ENCODE assay signal across 9 cellular contexts in genomic region chr17:27245230-27245696, GRCh38. TPM values are rescaled to one million over a fixed set of nuclear protein-coding genes. Genes with fewer than 3 reads are reported as not detected.
DNase-seq lines count a peak whose midpoint lies in the region; ATAC-seq and TF ChIP-seq lines count a peak whose summit lies in the region.
"Had no signal": no experiment of that assay in that cellular context is flagged by ENCODE, and none has a peak within 500 bp of the region (broad histone marks: within the 10 kb centered on the region; RNA-seq: fewer than 3 reads in every experiment).

No MANE protein-coding gene starts in this region.

- no peak overlapping the region for H3K9ac ChIP-seq in fibroblast of lung (ENCODE audit: insufficient read depth, low read length)
- peak overlapping the region; percentile 34 to 82 (median 66) for H3K9ac ChIP-seq in subcutaneous abdominal adipose tissue (ENCODE audit: low read length in 5 of 5)

- H3K27me3 ChIP-seq in Caco-2 (replicated peaks; ENCODE audit: control insufficient read depth, insufficient read depth, low read length) (no peaks in the 10 kb centered on the region), fibroblast of lung (ENCODE audit: control insufficient read depth, insufficient read depth, low read length) (no peaks in the 10 kb centered on the region), subcutaneous abdominal adipose tissue (ENCODE audit: control insufficient read depth in 5 of 5, insufficient read depth in 4 of 5, low read length in 5 of 5) (no peaks in the 10 kb centered on the region)

- TF ChIP-seq CTCF in Caco-2 (IDR thresholded peaks at IDR 0.05; ENCODE audit: insufficient read depth in 1 of 2, low read depth in 1 of 2, low read length in 1 of 2, severe bottlenecking in 1 of 2, unreplicated experiment in 1 of 2) (peak; percentile 75 to 89), fibroblast of lung (conservative IDR thresholded peaks at IDR 0.05 in 1 of 2, IDR thresholded peaks at IDR 0.05 in 1 of 2; ENCODE audit: low read depth in 1 of 2, low read length in 2 of 2) (peak; percentile 62 to 78)

- DNase-seq in Caco-2 (peak; percentile 90), NCI-H82 treated with DMSO at 0.1 percent for 48 hours (lab: John Stamatoyannopoulos, UW; ENCODE audit: unreplicated experiment) (peak; percentile 68), activated T-cell treated with anti-CD3 and anti-CD28 coated beads for 24 hours (ENCODE audit: low read depth) (peak; percentile 7), fibroblast of lung (ENCODE audit: low read depth in 2 of 2) (peak; percentile 80 to 97)
- no peak for DNase-seq in natural killer cell treated with Interleukin-12 subunit alpha and Interleukin-12 subunit beta and Interleukin-15 and Interleukin-18, amount 100 ng/mL, for 72 hours (ENCODE audit: low spot score)

- H3K27ac ChIP-seq in fibroblast of lung (ENCODE audit: insufficient read depth, low read length) (peak overlapping the region; percentile 88), subcutaneous abdominal adipose tissue (ENCODE audit: low read depth, low read length) (peak overlapping the region; percentile 94)

- peaks cover 14% of the 10 kb centered on the region for H3K36me3 Mint-ChIP-seq in Caco-2 (ENCODE audit: insufficient read depth, unreplicated experiment)
- no peaks in the 10 kb centered on the region for H3K36me3 Mint-ChIP-seq in natural killer cell treated with Interleukin-12 subunit alpha and Interleukin-12 subunit beta and Interleukin-15 and Interleukin-18, amount 100 ng/mL, for 72 hours
- H3K36me3 Mint-ChIP-seq: activated naive CD4-positive, alpha-beta T cell treated with anti-CD3 and anti-CD28 coated beads, Interleukin-2, amount 50 U/mL, for 24 hours had no signal

- no peaks in the 10 kb centered on the region for H3K27me3 Mint-ChIP-seq in Caco-2 (ENCODE audit: insufficient read depth, unreplicated experiment)
- peaks cover 1 to 11% of the 10 kb centered on the region in 2 donors for H3K27me3 Mint-ChIP-seq in natural killer cell treated with Interleukin-12 subunit alpha and Interleukin-12 subunit beta and Interleukin-15 and Interleukin-18, amount 100 ng/mL, for 72 hours

- H3K4me3 Mint-ChIP-seq in Caco-2 (ENCODE audit: unreplicated experiment): peak overlapping the region; percentile 46
- H3K4me3 Mint-ChIP-seq in natural killer cell treated with Interleukin-12 subunit alpha and Interleukin-12 subunit beta and Interleukin-15 and Interleukin-18, amount 100 ng/mL, for 72 hours: peak overlapping the region; percentile 62
- H3K4me3 Mint-ChIP-seq: activated naive CD4-positive, alpha-beta T cell treated with anti-CD3 and anti-CD28 coated beads, Interleukin-2, amount 50 U/mL, for 24 hours had no signal

- H3K4me1 Mint-ChIP-seq in Caco-2 (ENCODE audit: low read depth, unreplicated experiment): peaks cover 37% of the 10 kb centered on the region
- H3K4me1 Mint-ChIP-seq in natural killer cell treated with Interleukin-12 subunit alpha and Interleukin-12 subunit beta and Interleukin-15 and Interleukin-18, amount 100 ng/mL, for 72 hours (ENCODE audit: low read depth in 2 of 2): peaks cover 32 to 36% of the 10 kb centered on the region in 2 donors

- H3K9me3 ChIP-seq in Caco-2: no peaks in the 10 kb centered on the region
- H3K9me3 ChIP-seq in fibroblast of lung (ENCODE audit: control insufficient read depth, insufficient read depth, low read depth, low read length): no peaks in the 10 kb centered on the region
- H3K9me3 ChIP-seq in subcutaneous abdominal adipose tissue (ENCODE audit: control insufficient read depth in 5 of 5, low read length in 5 of 5): no peaks in the 10 kb centered on the region

- CTCF ChIA-PET in Caco-2 (lab: Charles Lee): interaction anchor here (0.6 to 3.3 kb wide), 11 partner anchors 9 to 211 kb away, joined by 3 to 50 read pairs (median 3); partner anchors contain the start of genes KSR1 and WSB1

- intact Hi-C loops in Caco-2 (cut with micrococcal nuclease; ENCODE audit: unreplicated experiment): loop anchor here (1.0 to 2.0 kb wide), 4 partner anchors 20 to 356 kb away; partner anchors contain the start of gene WSB1

- H4K20me1 ChIP-seq in fibroblast of lung (ENCODE audit: control insufficient read depth, extremely low read depth, insufficient read depth, low read length): no peaks in the 10 kb centered on the region

- H3K9me3 Mint-ChIP-seq in Caco-2 (ENCODE audit: unreplicated experiment): no peaks in the 10 kb centered on the region
- no peaks in the 10 kb centered on the region for H3K9me3 Mint-ChIP-seq in natural killer cell treated with Interleukin-12 subunit alpha and Interleukin-12 subunit beta and Interleukin-15 and Interleukin-18, amount 100 ng/mL, for 72 hours
- H3K9me3 Mint-ChIP-seq: activated naive CD4-positive, alpha-beta T cell treated with anti-CD3 and anti-CD28 coated beads, Interleukin-2, amount 50 U/mL, for 24 hours had no signal

- H3K4me1 ChIP-seq in Caco-2: peaks cover 42% of the 10 kb centered on the region
- H3K4me1 ChIP-seq in fibroblast of lung (ENCODE audit: control insufficient read depth, extremely low read depth, insufficient read depth, low read length): peaks cover 11% of the 10 kb centered on the region
- H3K4me1 ChIP-seq in subcutaneous abdominal adipose tissue (ENCODE audit: control insufficient read depth in 5 of 5, insufficient read depth in 5 of 5, low read length in 5 of 5): peaks cover 14 to 71% (median 49%) of the 10 kb centered on the region in 5 donors

- H3K79me2 ChIP-seq in fibroblast of lung (ENCODE audit: control insufficient read depth, insufficient read depth, low read length): no peaks in the 10 kb centered on the region

- ATAC-seq in GM19438 (IDR thresholded peaks at IDR 0.05; ENCODE audit: low read depth, unreplicated experiment): peak; percentile 74
- peak; percentile 83 for ATAC-seq in HG03469 (IDR thresholded peaks at IDR 0.05; ENCODE audit: unreplicated experiment)
- peak; percentile 59 to 61 for ATAC-seq in natural killer cell treated with Interleukin-12 subunit alpha and Interleukin-12 subunit beta and Interleukin-15 and Interleukin-18, amount 100 ng/mL, for 72 hours

- H3K4me3 ChIP-seq in Caco-2 (ENCODE audit: low read depth, low read length) (no peak overlapping the region), fibroblast of lung (replicated peaks in 1 of 4; ENCODE audit: control extremely low read depth in 1 of 4, insufficient read depth in 1 of 4, low read depth in 3 of 4, low read length in 4 of 4) (peak overlapping the region in 3 of 4 experiments; percentile 3 to 62 (median 21)), subcutaneous abdominal adipose tissue (ENCODE audit: low read depth in 1 of 5, low read length in 5 of 5) (peak overlapping the region; percentile 15 to 55 (median 41))

- H2AFZ ChIP-seq in fibroblast of lung (ENCODE audit: low read length): peak overlapping the region; percentile 63

- no TSS peak for BruUV-seq in Caco-2 (replicated peaks; lab: Mats Ljungman, UMichigan)

- peak overlapping the region; percentile 5 for H3K27ac Mint-ChIP-seq in Caco-2 (ENCODE audit: unreplicated experiment)
- peak overlapping the region; percentile 51 to 85 for H3K27ac Mint-ChIP-seq in natural killer cell treated with Interleukin-12 subunit alpha and Interleukin-12 subunit beta and Interleukin-15 and Interleukin-18, amount 100 ng/mL, for 72 hours
- H3K27ac Mint-ChIP-seq: activated naive CD4-positive, alpha-beta T cell treated with anti-CD3 and anti-CD28 coated beads, Interleukin-2, amount 50 U/mL, for 24 hours had no signal

- POLR2A ChIA-PET in Caco-2 (lab: Charles Lee): interaction anchor here (0.8 to 1.8 kb wide), 2 partner anchors 49 to 88 kb away, joined by 4 to 13 read pairs; partner anchors contain the start of gene WSB1

- peak overlapping the region; percentile 67 for H3K4me2 ChIP-seq in fibroblast of lung (ENCODE audit: extremely low read depth, insufficient read depth, low read length)

- H3K36me3 ChIP-seq in Caco-2 (ENCODE audit: control insufficient read depth, insufficient read depth, low read length) (no peaks in the 10 kb centered on the region), fibroblast of lung (ENCODE audit: control insufficient read depth, insufficient read depth, low read length) (no peaks in the 10 kb centered on the region), subcutaneous abdominal adipose tissue (ENCODE audit: control insufficient read depth in 5 of 5, insufficient read depth in 5 of 5, low read length in 5 of 5) (no peaks in the 10 kb centered on the region)

RNA-seq across cellular contexts. Expression of gene WSB1, which starts 48.7 kb away (rescaled TPM):
- total RNA-seq in Caco-2 (2022) (149 and 157 TPM in 2 replicates), fibroblast of lung (96.3 and 151 TPM in 2 replicates)
- polyA plus RNA-seq in fibroblast of lung: 77.8 and 139 TPM in 2 replicates
- polyA plus RNA-seq in fibroblast of lung (2012): 37.6 and 55.3 TPM in 2 replicates
- 22.0 and 22.3 TPM in 2 replicates for polyA minus RNA-seq in fibroblast of lung (ENCODE audit: low replicate concordance)
- total RNA-seq in natural killer cell treated with Interleukin-12 subunit alpha and Interleukin-12 subunit beta and Interleukin-15 and Interleukin-18, amount 100 ng/mL, for 72 hours: 100 to 1,000 TPM; 129 to 174 TPM
